ENCODE assay signal across 9 cellular contexts in the genomic region with DNA sequence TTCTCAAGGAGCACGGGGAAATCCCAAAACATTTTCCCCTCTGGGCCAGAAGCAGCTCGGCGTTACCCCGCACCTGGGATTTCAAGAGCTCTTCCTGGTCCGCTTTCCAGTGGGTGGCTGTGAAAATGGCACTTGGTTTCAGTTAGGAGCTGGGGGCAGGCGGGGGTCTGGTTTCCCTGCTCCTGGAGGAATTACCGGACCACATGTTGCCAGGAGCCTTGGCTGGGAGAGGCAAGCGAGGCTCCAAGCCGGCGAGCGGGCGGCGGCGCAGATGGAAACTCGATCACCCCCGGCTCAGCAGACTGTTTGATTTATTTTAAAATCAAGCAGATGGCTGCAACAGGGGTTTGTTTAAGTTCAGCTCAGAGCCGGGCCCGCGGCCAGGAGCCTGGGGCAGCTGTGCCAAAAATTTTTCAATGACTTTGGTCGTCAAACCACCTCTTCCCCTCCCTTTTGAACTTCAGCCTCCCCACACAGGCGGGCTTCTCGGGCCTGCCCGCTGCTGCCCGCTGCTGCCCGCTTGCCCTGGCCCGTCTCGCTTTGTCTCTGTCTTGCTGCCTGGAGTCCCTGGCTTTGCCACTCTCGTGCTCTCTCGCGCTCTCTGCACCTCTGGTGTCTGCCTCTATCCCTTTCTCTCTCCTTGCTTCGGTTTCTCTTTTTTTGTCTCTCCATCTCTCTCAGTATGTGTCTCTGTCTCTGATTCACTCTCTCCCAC.
DNase-seq lines count a peak whose midpoint lies in the region; ATAC-seq and TF ChIP-seq lines count a peak whose summit lies in the region.
"Had no signal": no experiment of that assay in that cellular context is flagged by ENCODE, and none has a peak within 500 bp of the region (broad histone marks: within the 10 kb centered on the region; RNA-seq: fewer than 3 reads in every experiment).

No MANE protein-coding gene starts in this region.

- H3K9me3 ChIP-seq in SK-N-MC (ENCODE audit: low read depth, low read length) (no peaks in the 10 kb centered on the region), psoas muscle (no peaks in the 10 kb centered on the region)

- peaks cover 25% of the 10 kb centered on the region for H3K4me1 Mint-ChIP-seq in HFFc6 (ENCODE audit: low read depth)
- H3K4me1 Mint-ChIP-seq: naive B cell had no signal

- peaks cover 18% of the 10 kb centered on the region for H3K4me1 ChIP-seq in psoas muscle

- H3K27me3 ChIP-seq in psoas muscle (ENCODE audit: insufficient read depth in 3 of 3, low read length in 2 of 3), result no peaks in the 10 kb centered on the region

- H3K9ac ChIP-seq in SK-N-MC (ENCODE audit: insufficient read length), result peak overlapping the region; percentile 41

- H3K27ac ChIP-seq in SK-N-MC, result peak overlapping the region; percentile 74; the same call in 1 of the 2 replicates
- H3K27ac ChIP-seq in psoas muscle, result peak overlapping the region; percentile 64

- WGBS in psoas muscle, 3 donors, result 3 to 9% (median 4%) methylated on average over 30 to 31 of the region's 31 CpGs

- no peaks in the 10 kb centered on the region for H3K9me3 Mint-ChIP-seq in HFFc6
- H3K9me3 Mint-ChIP-seq: naive B cell had no signal

- TF ChIP-seq CTCF in HFFc6 (IDR thresholded peaks at IDR 0.05) (no peak), psoas muscle (IDR thresholded peaks at IDR 0.05) (no peak)

- H3K36me3 ChIP-seq in SK-N-MC (ENCODE audit: insufficient read depth, low read length) (no peaks in the 10 kb centered on the region), psoas muscle (ENCODE audit: insufficient read depth in 1 of 2, low read depth in 1 of 2) (no peaks in the 10 kb centered on the region)

- peaks cover 2% of the 10 kb centered on the region; the same call in 1 of the 2 replicates for H3K27me3 Mint-ChIP-seq in HFFc6 (ENCODE audit: insufficient read depth)

- H3K36me3 Mint-ChIP-seq in HFFc6 (ENCODE audit: low read depth), result no peaks in the 10 kb centered on the region
- H3K36me3 Mint-ChIP-seq: naive B cell had no signal

- H3K4me3 ChIP-seq in SK-N-MC, result peak overlapping the region; percentile 53
- H3K4me3 ChIP-seq in psoas muscle, result peak overlapping the region; percentile 31

- intact Hi-C loops in psoas muscle (cut with DNase I), result loop anchor here in 1 of 2 donors (10.0 kb wide), 1 partner anchor 105 kb away; a partner anchor contains a TSS

- ATAC-seq in psoas muscle (peak; percentile 82 to 94 (median 88)), GM21619 (IDR thresholded peaks at IDR 0.05; ENCODE audit: unreplicated experiment) (no peak), HG03139 (IDR thresholded peaks at IDR 0.05; ENCODE audit: unreplicated experiment) (no peak)

- H3K4me3 Mint-ChIP-seq in HFFc6, result peak overlapping the region; percentile 78
- H3K4me3 Mint-ChIP-seq: naive B cell had no signal

- peak overlapping the region; percentile 90 for H3K27ac Mint-ChIP-seq in HFFc6

- DNase-seq in HFFc6, result peak; percentile 60
- DNase-seq in SK-N-MC (ENCODE audit: low read depth, low spot score), result no peak
- peak; percentile 63 for DNase-seq in globus pallidus (ENCODE audit: low spot score)
- DNase-seq in psoas muscle, result peak; percentile 84 to 93
- DNase-seq in stimulated activated naive CD4-positive, alpha-beta T cell treated with Interleukin-2 at 50 U/mL for 16 hours (lab: John Stamatoyannopoulos, UW), result no peak
- no peak for DNase-seq in activated T-cell treated with anti-CD3 and anti-CD28 coated beads, Interleukin-2, amount 50 U/mL, for 48 hours
- DNase-seq: naive B cell had no signal

Comparison
In these comparisons a context has a peak if more than half of its experiments do, and no peak if none do; other contexts are left out.
1. DNase-seq: peak in HFFc6 (single experiment), globus pallidus (single experiment) and psoas muscle (2 of 2); none in SK-N-MC (single experiment), stimulated activated naive CD4-positive, alpha-beta T cell treated with Interleukin-2 at 50 U/mL for 16 hours (single experiment) and activated T-cell treated with anti-CD3 and anti-CD28 coated beads, Interleukin-2, amount 50 U/mL, for 48 hours (0 of 2).
2. ATAC-seq: peak in psoas muscle (4 of 4); none in GM21619 (single experiment) and HG03139 (single experiment).